19 cellular contexts compared by ENCODE assay signal in the genomic region with DNA sequence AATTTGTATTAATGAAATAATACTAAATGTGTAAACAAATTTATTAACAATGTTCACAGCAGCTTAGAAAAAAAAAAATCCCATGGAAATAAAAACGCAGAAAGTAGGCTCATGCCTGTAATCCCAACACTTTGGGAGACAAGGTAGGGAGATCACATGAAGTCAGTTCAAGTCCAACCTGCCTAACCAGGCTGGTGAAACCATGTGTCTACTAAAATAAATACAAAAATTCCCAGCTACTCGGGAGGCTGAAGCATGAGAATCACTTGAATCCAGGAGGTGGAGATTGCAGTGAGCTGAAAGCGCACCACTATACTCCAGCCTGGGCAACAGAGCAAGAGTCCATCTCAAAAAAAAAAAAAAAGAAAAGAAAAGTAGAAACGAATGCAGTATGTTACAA.
"Had no signal": no experiment of that assay in that cellular context is flagged by ENCODE, and none has a peak within 500 bp of the region (broad histone marks: within the 10 kb centered on the region; RNA-seq: fewer than 3 reads in every experiment).

No MANE protein-coding gene starts in this region.

- H3K9ac ChIP-seq: parathyroid adenoma had no signal

- H2AFZ ChIP-seq: parathyroid adenoma had no signal

- H3K27ac ChIP-seq: dorsolateral prefrontal cortex, foreskin keratinocyte, parathyroid adenoma, psoas muscle, spleen, tibial artery had no signal

- H3K27me3 ChIP-seq: dorsolateral prefrontal cortex, foreskin keratinocyte, spleen, tibial artery had no signal

- H3K36me3 ChIP-seq: tibial artery had no signal

- DNase-seq: cortex of kidney; dorsolateral prefrontal cortex; effector memory CD4-positive, alpha-beta T cell; foreskin keratinocyte; immature natural killer cell; mesendoderm; naive thymus-derived CD4-positive, alpha-beta T cell; nephron progenitor cell; psoas muscle; retina; spleen; stimulated activated CD4-positive, alpha-beta T cell treated with anti-CD3 and anti-CD28 coated beads, Interleukin-15, amount 100 ng/mL, for 24 hours; stimulated activated CD4-positive, alpha-beta T cell treated with anti-CD3 and anti-CD28 coated beads, Interleukin-1b, Interleukin-23, amount 100 ng/mL, for 48 hours; stimulated activated CD4-positive, alpha-beta T cell treated with anti-CD3 and anti-CD28 coated beads, Interleukin-4, amount 100 ng/mL, for 24 hours; tibial artery had no signal

- ATAC-seq: foreskin keratinocyte; naive thymus-derived CD4-positive, alpha-beta T cell; psoas muscle; sciatic nerve; stimulated activated memory B cell treated with anti-CD40 and anti-IgM and Interleukin-4, amounts not matched to agents 10 μg/mL and 1 μg/mL and 100 μg/mL, for 72 hours had no signal

- FAIRE-seq: keratinocyte had no signal

- H3K4me1 ChIP-seq: foreskin keratinocyte, parathyroid adenoma had no signal

- H3K4me3 ChIP-seq: dorsolateral prefrontal cortex, psoas muscle, spleen, tibial artery had no signal

- H3K9me3 ChIP-seq: psoas muscle, spleen, tibial artery had no signal
